Comparison of ENCODE assay signal across 8 cellular contexts in the genomic region with DNA sequence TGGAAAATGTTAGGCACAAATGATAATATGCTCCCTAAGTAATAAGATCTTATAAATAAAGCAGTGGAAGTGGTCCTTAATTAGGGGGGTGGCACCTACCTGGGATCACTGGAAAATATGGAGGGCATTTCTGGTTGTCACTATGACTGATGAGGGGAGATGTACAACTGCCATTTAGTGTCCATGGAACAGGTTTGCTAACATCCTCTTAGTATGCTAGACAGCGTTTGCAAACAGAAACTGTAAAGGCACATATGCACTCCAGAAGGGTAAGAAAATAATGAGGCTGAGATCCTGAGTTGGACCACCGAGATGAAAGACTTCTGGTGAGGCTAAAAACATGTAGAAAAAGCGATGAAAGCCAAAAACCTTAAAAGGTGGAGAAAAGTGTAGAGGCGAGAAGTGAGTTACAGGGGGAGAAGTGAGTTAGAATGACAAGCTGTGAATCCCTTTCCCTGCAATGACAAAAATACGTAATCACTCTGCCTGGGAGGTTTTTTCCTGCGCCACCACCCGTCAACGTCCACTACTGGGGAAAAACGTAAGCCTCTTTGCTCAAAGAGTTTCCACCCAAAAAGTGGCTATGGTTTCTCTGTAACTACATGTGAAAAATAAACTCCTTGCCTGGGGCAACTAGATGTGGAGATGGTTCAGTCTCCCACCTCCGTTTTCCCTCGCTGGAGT. TPM values are rescaled to one million over a fixed set of nuclear protein-coding genes. Genes with fewer than 3 reads are reported as not detected.
DNase-seq lines count a peak whose midpoint lies in the region; ATAC-seq and TF ChIP-seq lines count a peak whose summit lies in the region.

No MANE protein-coding gene starts in this region.

- peaks cover 31% of the 10 kb centered on the region for H3K4me1 Mint-ChIP-seq in activated naive CD4-positive, alpha-beta T cell treated with anti-CD3 and anti-CD28 coated beads for 36 hours (ENCODE audit: low read depth)
- H3K4me1 Mint-ChIP-seq in activated CD4-positive, alpha-beta memory T cell treated with anti-CD3 and anti-CD28 coated beads for 36 hours (ENCODE audit: low read depth) = peaks cover 29% of the 10 kb centered on the region
- H3K4me1 Mint-ChIP-seq in progenitor cell of endocrine pancreas (ENCODE audit: low read depth) = peaks cover 36% of the 10 kb centered on the region

- no peak for TF ChIP-seq CTCF in progenitor cell of endocrine pancreas (IDR thresholded peaks at IDR 0.05; ENCODE audit: unreplicated experiment)

- CTCF ChIA-PET in activated naive CD4-positive, alpha-beta T cell treated with anti-CD3 and anti-CD28 coated beads for 36 hours (lab: Charles Lee) = interaction anchor here (0.8 to 2.5 kb wide), 2 partner anchors 65 to 202 kb away, joined by 3 to 9 read pairs; a partner anchor contains a TSS
- CTCF ChIA-PET in activated CD4-positive, alpha-beta memory T cell treated with anti-CD3 and anti-CD28 coated beads for 36 hours (lab: Charles Lee) = interaction anchor here (0.6 to 2.5 kb wide), 5 partner anchors 112 to 363 kb away, joined by 3 to 20 read pairs (median 4); a partner anchor contains a TSS

- peak; percentile 2 for ATAC-seq in HG03460 (IDR thresholded peaks at IDR 0.05; ENCODE audit: unreplicated experiment)
- no peak for ATAC-seq in HG03025 (IDR thresholded peaks at IDR 0.05; ENCODE audit: low FRiP score, unreplicated experiment)

- H3K27ac Mint-ChIP-seq in activated naive CD4-positive, alpha-beta T cell treated with anti-CD3 and anti-CD28 coated beads for 36 hours = peak overlapping the region; percentile 95
- peak overlapping the region; percentile 100 for H3K27ac Mint-ChIP-seq in activated CD4-positive, alpha-beta memory T cell treated with anti-CD3 and anti-CD28 coated beads for 36 hours
- H3K27ac Mint-ChIP-seq in progenitor cell of endocrine pancreas = peak overlapping the region; percentile 100

- H3K27me3 Mint-ChIP-seq in activated naive CD4-positive, alpha-beta T cell treated with anti-CD3 and anti-CD28 coated beads for 36 hours (ENCODE audit: low read depth) = no peaks in the 10 kb centered on the region
- no peaks in the 10 kb centered on the region for H3K27me3 Mint-ChIP-seq in activated CD4-positive, alpha-beta memory T cell treated with anti-CD3 and anti-CD28 coated beads for 36 hours
- H3K27me3 Mint-ChIP-seq in progenitor cell of endocrine pancreas = no peaks in the 10 kb centered on the region

- no peaks in the 10 kb centered on the region for H3K9me3 Mint-ChIP-seq in activated naive CD4-positive, alpha-beta T cell treated with anti-CD3 and anti-CD28 coated beads for 36 hours
- no peaks in the 10 kb centered on the region for H3K9me3 Mint-ChIP-seq in activated CD4-positive, alpha-beta memory T cell treated with anti-CD3 and anti-CD28 coated beads for 36 hours
- H3K9me3 Mint-ChIP-seq in progenitor cell of endocrine pancreas (ENCODE audit: low read depth) = no peaks in the 10 kb centered on the region

- H3K4me3 Mint-ChIP-seq in activated naive CD4-positive, alpha-beta T cell treated with anti-CD3 and anti-CD28 coated beads for 36 hours = peak overlapping the region; percentile 92
- H3K4me3 Mint-ChIP-seq in activated CD4-positive, alpha-beta memory T cell treated with anti-CD3 and anti-CD28 coated beads for 36 hours = peak overlapping the region; percentile 99
- H3K4me3 Mint-ChIP-seq in progenitor cell of endocrine pancreas (ENCODE audit: low read depth) = peak overlapping the region; percentile 98

- DNase-seq in activated naive CD4-positive, alpha-beta T cell treated with anti-CD3 and anti-CD28 coated beads for 36 hours = peak; percentile 49
- no peak for DNase-seq in activated naive CD4-positive, alpha-beta T cell treated with Interleukin-2 at 50 U/mL for 16 hours
- no peak for DNase-seq in activated CD4-positive, alpha-beta memory T cell treated with anti-CD3 and anti-CD28 coated beads for 36 hours
- peak; percentile 29 for DNase-seq in globus pallidus (ENCODE audit: low spot score)
- no peak for DNase-seq in progenitor cell of endocrine pancreas (ENCODE audit: low spot score, unreplicated experiment)
- DNase-seq in activated CD4-positive, CD25-positive, alpha-beta regulatory T cell (lab: John Stamatoyannopoulos, UW) = no peak

- POLR2A ChIA-PET in activated CD4-positive, alpha-beta memory T cell treated with anti-CD3 and anti-CD28 coated beads for 36 hours (lab: Charles Lee) = interaction anchor here (1.0 to 3.2 kb wide), 8 partner anchors 9 to 792 kb away, joined by 3 to 17 read pairs (median 4); a partner anchor contains a TSS

- peaks cover 12% of the 10 kb centered on the region for H3K36me3 Mint-ChIP-seq in activated naive CD4-positive, alpha-beta T cell treated with anti-CD3 and anti-CD28 coated beads for 36 hours (ENCODE audit: low read depth)
- peaks cover 9% of the 10 kb centered on the region for H3K36me3 Mint-ChIP-seq in activated CD4-positive, alpha-beta memory T cell treated with anti-CD3 and anti-CD28 coated beads for 36 hours
- peaks cover 2% of the 10 kb centered on the region for H3K36me3 Mint-ChIP-seq in progenitor cell of endocrine pancreas (ENCODE audit: insufficient read depth)

- intact Hi-C loops in activated naive CD4-positive, alpha-beta T cell treated with anti-CD3 and anti-CD28 coated beads for 36 hours (cut with micrococcal nuclease) = loop anchor here (1.0 to 10.0 kb wide), 10 partner anchors 66 to 1163 kb away; a partner anchor contains a TSS
- intact Hi-C loops in activated CD4-positive, alpha-beta memory T cell treated with anti-CD3 and anti-CD28 coated beads for 36 hours (cut with micrococcal nuclease) = loop anchor here (1.0 to 5.0 kb wide), 5 partner anchors 66 to 342 kb away; a partner anchor contains a TSS

RNA-seq across cellular contexts. Expression of a gene that starts 0.8 kb away (rescaled TPM):
- 10 to 100 TPM; 21.5 to 27.9 TPM for total RNA-seq in activated naive CD4-positive, alpha-beta T cell treated with anti-CD3 and anti-CD28 coated beads for 36 hours
- total RNA-seq in activated CD4-positive, alpha-beta memory T cell treated with anti-CD3 and anti-CD28 coated beads for 36 hours = 10 to 100 TPM; 29.2 to 29.3 TPM
- total RNA-seq in progenitor cell of endocrine pancreas = 49.0 and 51.6 TPM in 2 replicates

RNA-seq across cellular contexts. Expression of a gene that starts 0.8 kb away (rescaled TPM):
- 10 to 100 TPM; 37.9 to 38.4 TPM for total RNA-seq in activated naive CD4-positive, alpha-beta T cell treated with anti-CD3 and anti-CD28 coated beads for 36 hours
- total RNA-seq in activated CD4-positive, alpha-beta memory T cell treated with anti-CD3 and anti-CD28 coated beads for 36 hours = 10 to 100 TPM; 34.8 to 39.9 TPM
- 58.1 and 66.1 TPM in 2 replicates for total RNA-seq in progenitor cell of endocrine pancreas

Comparison
In these comparisons a context has a peak if more than half of its experiments do, and no peak if none do; other contexts are left out.
1. DNase-seq: peak in activated naive CD4-positive, alpha-beta T cell treated with anti-CD3 and anti-CD28 coated beads for 36 hours (single experiment) and globus pallidus (single experiment); none in activated naive CD4-positive, alpha-beta T cell treated with Interleukin-2 at 50 U/mL for 16 hours (single experiment), activated CD4-positive, alpha-beta memory T cell treated with anti-CD3 and anti-CD28 coated beads for 36 hours (single experiment), progenitor cell of endocrine pancreas (single experiment) and activated CD4-positive, CD25-positive, alpha-beta regulatory T cell (0 of 4).
2. Peak in every context shown above with its lines, with median percentiles within 50 percentile points of each other: H3K27ac Mint-ChIP-seq and H3K4me3 Mint-ChIP-seq.